In genomic region chr1:110412576-110412975, GRCh38 we compare ENCODE assay signal across 9 cellular contexts. TPM values are rescaled to one million over a fixed set of nuclear protein-coding genes. Genes with fewer than 3 reads are reported as not detected.
DNase-seq lines count a peak whose midpoint lies in the region; ATAC-seq and TF ChIP-seq lines count a peak whose summit lies in the region.
"Had no signal": no experiment of that assay in that cellular context is flagged by ENCODE, and none has a peak within 500 bp of the region (broad histone marks: within the 10 kb centered on the region; RNA-seq: fewer than 3 reads in every experiment).

No MANE protein-coding gene starts in this region.

- H4K20me1 ChIP-seq in OCI-LY7 (ENCODE audit: insufficient read depth, low read length): no peaks in the 10 kb centered on the region
- no peaks in the 10 kb centered on the region for H4K20me1 ChIP-seq in neural cell (ENCODE audit: insufficient read depth)

- intact Hi-C loops in OCI-LY7 (cut with micrococcal nuclease; ENCODE audit: unreplicated experiment): loop anchor here (1.0 to 5.0 kb wide), 3 partner anchors 48 to 205 kb away; no protein-coding TSS in a partner anchor

- no TSS peak for BruUV-seq in OCI-LY7 (replicated peaks; lab: Mats Ljungman, UMichigan)

- CTCF ChIA-PET in OCI-LY7 (lab: Charles Lee; ENCODE audit: unreplicated experiment): interaction anchor here (0.8 to 2.7 kb wide), 7 partner anchors 17 to 205 kb away, joined by 3 to 11 read pairs (median 5); partner anchors contain the start of gene KCNC4

- H3K9me2 ChIP-seq in OCI-LY7 (ENCODE audit: insufficient read depth, low read length) (no peaks in the 10 kb centered on the region), neural cell (ENCODE audit: insufficient read depth, low read length) (no peaks in the 10 kb centered on the region)

- H3K4me1 Mint-ChIP-seq in stimulated activated naive CD8-positive, alpha-beta T cell treated with anti-CD3 and anti-CD28 coated beads, Interleukin-15, amount 100 ng/mL, for 72 hours: peaks cover 20% of the 10 kb centered on the region

- H2AFZ ChIP-seq in OCI-LY7 (ENCODE audit: low read length) (peak overlapping the region; percentile 30; the same call in 1 of the 2 replicates), neural cell (ENCODE audit: low read depth, low read length) (no peak overlapping the region)

- H3K4me3 ChIP-seq in OCI-LY7 (ENCODE audit: low read depth, low read length, poor library complexity, severe bottlenecking) (no peak overlapping the region), neural cell (ENCODE audit: low read length) (no peak overlapping the region)

- H3K79me2 ChIP-seq in OCI-LY7 (ENCODE audit: insufficient read depth, low read depth, low read length): peaks cover 11% of the 10 kb centered on the region; the same call in 1 of the 2 replicates
- H3K79me2 ChIP-seq in neural cell (replicated peaks; ENCODE audit: insufficient read depth, low read length): no peaks in the 10 kb centered on the region

- POLR2A ChIA-PET in OCI-LY7 (lab: Charles Lee): interaction anchor here (0.7 to 1.7 kb wide), 2 partner anchors 11 to 69 kb away, joined by 3 to 5 read pairs; no protein-coding TSS in a partner anchor

- no peak for TF ChIP-seq EP300 in neural cell (conservative IDR thresholded peaks at IDR 0.05; ENCODE audit: poor library complexity, severe bottlenecking)

- no peak overlapping the region for H3K9ac ChIP-seq in neural cell (ENCODE audit: low read length)

- H3K9me3 ChIP-seq in OCI-LY7 (ENCODE audit: low read length) (no peaks in the 10 kb centered on the region), neural cell (ENCODE audit: low read length) (no peaks in the 10 kb centered on the region)

- peaks cover 23% of the 10 kb centered on the region for H3K4me1 ChIP-seq in OCI-LY7 (ENCODE audit: insufficient read depth, low read length, poor library complexity, severe bottlenecking)

- peak overlapping the region; percentile 54 for H3K4me2 ChIP-seq in OCI-LY7 (ENCODE audit: low read length)
- H3K4me2 ChIP-seq in neural cell (ENCODE audit: low read length): no peak overlapping the region

- peak overlapping the region in 1 of 2 donors; percentile 29 for H3K27ac Mint-ChIP-seq in stimulated activated naive CD8-positive, alpha-beta T cell treated with anti-CD3 and anti-CD28 coated beads, Interleukin-15, amount 100 ng/mL, for 72 hours
- H3K27ac Mint-ChIP-seq: activated naive CD4-positive, alpha-beta T cell treated with anti-CD3 and anti-CD28 coated beads, Interleukin-2, amount 50 U/mL, for 24 hours had no signal

- H3K9me3 Mint-ChIP-seq in stimulated activated naive CD8-positive, alpha-beta T cell treated with anti-CD3 and anti-CD28 coated beads, Interleukin-15, amount 100 ng/mL, for 72 hours: no peaks in the 10 kb centered on the region
- H3K9me3 Mint-ChIP-seq: activated naive CD4-positive, alpha-beta T cell treated with anti-CD3 and anti-CD28 coated beads, Interleukin-2, amount 50 U/mL, for 24 hours had no signal

- no peaks in the 10 kb centered on the region for H3F3A ChIP-seq in neural cell (ENCODE audit: insufficient read depth, low read length, poor library complexity, severe bottlenecking)

- H3K27ac ChIP-seq in OCI-LY7 (ENCODE audit: low read depth, low read length, poor library complexity, severe bottlenecking) (no peak overlapping the region), neural cell (ENCODE audit: low read length) (no peak overlapping the region)

- TF ChIP-seq RAD21 in neural cell (conservative IDR thresholded peaks at IDR 0.05): peak; percentile 69

- TF ChIP-seq CTCF in OCI-LY7 (conservative IDR thresholded peaks at IDR 0.05; ENCODE audit: low read length): peak; percentile 95
- peak; percentile 72 for TF ChIP-seq CTCF in neural cell (IDR thresholded peaks at IDR 0.05; ENCODE audit: poor library complexity, severe bottlenecking)

- H3K4me3 Mint-ChIP-seq in stimulated activated naive CD8-positive, alpha-beta T cell treated with anti-CD3 and anti-CD28 coated beads, Interleukin-15, amount 100 ng/mL, for 72 hours: no peak overlapping the region
- H3K4me3 Mint-ChIP-seq: activated naive CD4-positive, alpha-beta T cell treated with anti-CD3 and anti-CD28 coated beads, Interleukin-2, amount 50 U/mL, for 24 hours had no signal

- peak; percentile 60 for ATAC-seq in HG03354 (IDR thresholded peaks at IDR 0.05; ENCODE audit: poor library complexity, severe bottlenecking, unreplicated experiment)
- peak; percentile 57 for ATAC-seq in stimulated activated naive CD8-positive, alpha-beta T cell treated with anti-CD3 and anti-CD28 coated beads, Interleukin-15, amount 100 ng/mL, for 72 hours
- ATAC-seq in HG03039 (IDR thresholded peaks at IDR 0.05; ENCODE audit: unreplicated experiment): no peak

- H3K27me3 Mint-ChIP-seq in stimulated activated naive CD8-positive, alpha-beta T cell treated with anti-CD3 and anti-CD28 coated beads, Interleukin-15, amount 100 ng/mL, for 72 hours: no peaks in the 10 kb centered on the region
- H3K27me3 Mint-ChIP-seq: activated naive CD4-positive, alpha-beta T cell treated with anti-CD3 and anti-CD28 coated beads, Interleukin-2, amount 50 U/mL, for 24 hours had no signal

- no peaks in the 10 kb centered on the region for H3K36me3 ChIP-seq in OCI-LY7 (ENCODE audit: insufficient read depth, low read length)
- no peaks in the 10 kb centered on the region for H3K36me3 ChIP-seq in neural cell (ENCODE audit: insufficient read depth, low read length)

- DNase-seq in DMS79 treated with DMSO at 0.1 percent for 48 hours (lab: John Stamatoyannopoulos, UW) (peak; percentile 17), OCI-LY7 (ENCODE audit: low spot score) (peak; percentile 84), fibroblast of gingiva (ENCODE audit: low read depth) (peak; percentile 55)
- peak; percentile 64 for DNase-seq in activated T-cell treated with anti-CD3 and anti-CD28 coated beads, Interleukin-2, amount 50 U/mL, for 1 hour
- DNase-seq in stimulated activated naive CD8-positive, alpha-beta T cell treated with anti-CD3 and anti-CD28 coated beads, Interleukin-15, amount 100 ng/mL, for 72 hours: peak; percentile 43 to 55

- H3K27me3 ChIP-seq in neural cell (ENCODE audit: insufficient read depth, low read depth, low read length): no peaks in the 10 kb centered on the region

TF ChIP-seq in neural cell, 6 proteins besides CTCF, POLR2A, EP300 and RAD21:
- no peak for TF ChIP-seq EZH2 (IDR thresholded peaks at IDR 0.05; ENCODE audit: borderline replicate concordance, insufficient read depth, low read length, poor library complexity, severe bottlenecking)
- TF ChIP-seq SMC3 (conservative IDR thresholded peaks at IDR 0.05; ENCODE audit: poor library complexity): peak; percentile 81
- TF ChIP-seq POLR2AphosphoS5 (IDR thresholded peaks at IDR 0.05): no peak

RNA-seq across cellular contexts. Expression of gene LAMTOR5, which starts 5.1 kb away (rescaled TPM):
- total RNA-seq in OCI-LY7 (2014; rRNA removed; shearing (Covaris generic)): 109 and 111 TPM in 2 replicates
- 104 and 123 TPM in 2 replicates for total RNA-seq in OCI-LY7 (2022)
- 102 and 111 TPM in 2 replicates for polyA plus RNA-seq in neural cell
- polyA minus RNA-seq in neural cell: 24.1 and 24.5 TPM in 2 replicates

RNA-seq across cellular contexts. Expression of gene SLC16A4, which starts 21.8 kb away (rescaled TPM):
- total RNA-seq in OCI-LY7 (2014; rRNA removed; shearing (Covaris generic)): 0.22 TPM in 1 of 2 replicates, not detected in the other
- total RNA-seq in OCI-LY7 (2022): 0.15 and 0.38 TPM in 2 replicates
- polyA plus RNA-seq in neural cell: 0.50 and 1.2 TPM in 2 replicates
- 0.46 and 0.49 TPM in 2 replicates for polyA minus RNA-seq in neural cell

RNA-seq across cellular contexts. Expression of gene PROK1, which starts 38.4 kb away (rescaled TPM):
- not detected in 2 replicates for total RNA-seq in OCI-LY7 (2014; rRNA removed; shearing (Covaris generic))
- total RNA-seq in OCI-LY7 (2022): not detected in 2 replicates
- 0.54 and 1.5 TPM in 2 replicates for polyA plus RNA-seq in neural cell
- not detected in 2 replicates for polyA minus RNA-seq in neural cell

Comparison
In these comparisons a context has a peak if more than half of its experiments do, and no peak if none do; other contexts are left out.
1. DNase-seq: peak in every context shown above with its lines; median percentile 84 in OCI-LY7; 64 in activated T-cell treated with anti-CD3 and anti-CD28 coated beads, Interleukin-2, amount 50 U/mL, for 1 hour; 55 in fibroblast of gingiva; 49 in stimulated activated naive CD8-positive, alpha-beta T cell treated with anti-CD3 and anti-CD28 coated beads, Interleukin-15, amount 100 ng/mL, for 72 hours; 17 in DMS79 treated with DMSO at 0.1 percent for 48 hours.